Comparison of ENCODE assay signal across 24 cellular contexts in the genomic region with DNA sequence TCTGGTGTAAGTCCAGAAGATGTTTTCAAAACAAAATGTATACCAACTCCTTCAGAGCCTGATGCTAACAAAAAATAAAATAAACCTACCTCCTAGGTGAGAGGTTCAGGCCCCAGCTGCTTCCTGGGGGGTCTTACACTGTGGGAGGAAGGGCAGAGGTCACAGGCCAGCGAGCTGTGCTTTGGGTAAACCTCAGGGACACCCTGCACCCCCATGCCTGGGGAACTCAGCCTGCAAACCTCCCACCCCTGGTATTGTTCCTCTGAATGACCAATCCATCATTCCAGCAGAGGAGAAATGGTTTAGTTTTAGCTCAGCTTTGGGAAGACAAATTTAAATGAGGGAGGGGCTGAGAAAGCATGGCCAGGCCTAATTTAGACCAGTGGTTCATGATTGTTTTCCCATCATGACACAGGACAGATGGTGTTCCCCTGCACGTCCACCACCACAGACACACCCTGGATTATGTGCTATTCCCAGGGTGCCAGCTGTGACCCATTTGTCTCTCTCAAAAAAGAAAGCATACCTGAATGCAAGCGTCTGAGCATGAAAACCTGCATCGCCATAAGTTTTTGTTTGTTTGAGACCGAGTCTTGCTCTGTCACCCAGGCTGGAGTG. TPM values are rescaled to one million over a fixed set of nuclear protein-coding genes. Genes with fewer than 3 reads are reported as not detected.
DNase-seq lines count a peak whose midpoint lies in the region; ATAC-seq and TF ChIP-seq lines count a peak whose summit lies in the region.
"Had no signal": no experiment of that assay in that cellular context is flagged by ENCODE, and none has a peak within 500 bp of the region (broad histone marks: within the 10 kb centered on the region; RNA-seq: fewer than 3 reads in every experiment).

No MANE protein-coding gene starts in this region.

- H3K36me3 ChIP-seq in gastrocnemius medialis, result peaks cover 0 to 27% of the 10 kb centered on the region in 2 donors
- peaks cover 0 to 37% (median 23%) of the 10 kb centered on the region in 9 donors for H3K36me3 ChIP-seq in heart left ventricle

- 59 to 73% (median 72%) methylated on average over 5 of the region's 5 CpGs for WGBS in heart left ventricle, 4 donors

- H3K9me3 Mint-ChIP-seq in endothelial cell (ENCODE audit: unreplicated experiment), result no peaks in the 10 kb centered on the region
- H3K9me3 Mint-ChIP-seq: activated T-cell treated with anti-CD3 and anti-CD28 coated beads, Interleukin-2, amount 50 U/mL, for 72 hours; GM23338; stimulated activated naive CD8-positive, alpha-beta T cell treated with anti-CD3 and anti-CD28 coated beads, Interleukin-15, Interleukin-2, amounts not matched to agents 100 ng/mL and 50 ng/mL, for 24 hours had no signal

- peak overlapping the region; percentile 26 for H3K27ac Mint-ChIP-seq in endothelial cell (ENCODE audit: unreplicated experiment)
- H3K27ac Mint-ChIP-seq: activated T-cell treated with anti-CD3 and anti-CD28 coated beads, Interleukin-2, amount 50 U/mL, for 72 hours; GM23338; stimulated activated naive CD8-positive, alpha-beta T cell treated with anti-CD3 and anti-CD28 coated beads, Interleukin-15, Interleukin-2, amounts not matched to agents 100 ng/mL and 50 ng/mL, for 24 hours had no signal

- H3K27me3 Mint-ChIP-seq in endothelial cell (ENCODE audit: unreplicated experiment), result peaks cover 6% of the 10 kb centered on the region
- H3K27me3 Mint-ChIP-seq: stimulated activated naive CD8-positive, alpha-beta T cell treated with anti-CD3 and anti-CD28 coated beads, Interleukin-15, Interleukin-2, amounts not matched to agents 100 ng/mL and 50 ng/mL, for 24 hours had no signal

- H3K27ac ChIP-seq in gastrocnemius medialis, result peak overlapping the region; percentile 63 to 80 (median 66)
- no peak overlapping the region for H3K27ac ChIP-seq in heart left ventricle
- H3K27ac ChIP-seq: epithelial cell of prostate, hepatocyte had no signal

- TF ChIP-seq CTCF in GM20000 (IDR thresholded peaks at IDR 0.05; ENCODE audit: extremely low read depth, missing control alignments) (no peak), endothelial cell (IDR thresholded peaks at IDR 0.05; ENCODE audit: unreplicated experiment) (no peak), gastrocnemius medialis (IDR thresholded peaks at IDR 0.05 in 4 of 5, conservative IDR thresholded peaks at IDR 0.05 in 1 of 5) (no peak), heart left ventricle (IDR thresholded peaks at IDR 0.05) (no peak)

- no peak for TF ChIP-seq POLR2A in gastrocnemius medialis (IDR thresholded peaks at IDR 0.05)
- TF ChIP-seq POLR2A in heart left ventricle (IDR thresholded peaks at IDR 0.05), result no peak

- intact Hi-C loops in gastrocnemius medialis (cut with DNase I; ENCODE audit: low total_unique reads) (no loop called here), heart left ventricle (cut with DNase I) (no loop called here), left ventricle myocardium superior (cut with micrococcal nuclease) (no loop called here)

- in situ Hi-C loops in gastrocnemius medialis (cut with MboI; ENCODE audit: low sequenced_read_pairs in 4 of 4), result no loop called here

- peak; percentile 68 to 77 for ATAC-seq in gastrocnemius medialis
- ATAC-seq in GM19324 (IDR thresholded peaks at IDR 0.05; ENCODE audit: low FRiP score, unreplicated experiment), result no peak
- ATAC-seq in heart left ventricle, result no peak
- no peak for ATAC-seq in left ventricle myocardium superior
- ATAC-seq: activated T-cell treated with anti-CD3 and anti-CD28 coated beads, Interleukin-2, amount 50 U/mL, for 72 hours; GM23338 had no signal

- H3K4me1 ChIP-seq in gastrocnemius medialis (peaks cover 18 to 38% of the 10 kb centered on the region in 2 donors), heart left ventricle (peaks cover 0 to 5% (median 0%) of the 10 kb centered on the region in 12 donors)

- H3K4me3 ChIP-seq in gastrocnemius medialis, result no peak overlapping the region
- H3K4me3 ChIP-seq in heart left ventricle, result no peak overlapping the region
- H3K4me3 ChIP-seq: GM23338, hepatocyte had no signal

- H3K36me3 Mint-ChIP-seq in endothelial cell (ENCODE audit: low read depth, unreplicated experiment), result peaks cover 7% of the 10 kb centered on the region

- H3K27me3 ChIP-seq in gastrocnemius medialis (no peaks in the 10 kb centered on the region), heart left ventricle (no peaks in the 10 kb centered on the region)
- H3K27me3 ChIP-seq: hepatocyte had no signal

- no peak overlapping the region for H3K4me3 Mint-ChIP-seq in endothelial cell (ENCODE audit: unreplicated experiment)
- H3K4me3 Mint-ChIP-seq: activated T-cell treated with anti-CD3 and anti-CD28 coated beads, Interleukin-2, amount 50 U/mL, for 72 hours; GM23338; stimulated activated naive CD8-positive, alpha-beta T cell treated with anti-CD3 and anti-CD28 coated beads, Interleukin-15, Interleukin-2, amounts not matched to agents 100 ng/mL and 50 ng/mL, for 24 hours had no signal

- H3K4me1 Mint-ChIP-seq in endothelial cell (ENCODE audit: unreplicated experiment), result peaks cover 20% of the 10 kb centered on the region

- H3K9me3 ChIP-seq in gastrocnemius medialis, result no peaks in the 10 kb centered on the region
- no peaks in the 10 kb centered on the region for H3K9me3 ChIP-seq in heart left ventricle

- DNase-seq in GM20000 (ENCODE audit: low spot score) (peak; percentile 11), NCI-H524 treated with DMSO at 0.1 percent for 48 hours (lab: John Stamatoyannopoulos, UW) (peak; percentile 53), endothelial cell (ENCODE audit: low spot score) (no peak), gastrocnemius medialis (peak; percentile 59 to 71), iPS-NIHi11 (ENCODE audit: low spot score) (no peak), heart left ventricle (no peak), left ventricle myocardium superior (no peak)
- DNase-seq: activated CD4-positive, alpha-beta T cell treated with anti-CD3 and anti-CD28 coated beads for 4 hours; activated naive CD4-positive, alpha-beta T cell treated with anti-CD3 and anti-CD28 coated beads, Interleukin-2, amount 50 U/mL, for 16 hours; activated T-cell treated with anti-CD3 and anti-CD28 coated beads, Interleukin-2, amount 50 U/mL, for 72 hours; aorta; caudate nucleus; DND-41; NCI-H1436 treated with DMSO at 0.1 percent for 48 hours; OCI-M1; retina; stimulated activated CD4-positive, alpha-beta T cell treated with anti-CD3 and anti-CD28 coated beads, Interleukin-12 subunit alpha, Interleukin-12 subunit beta, amount 100 ng/mL, for 4 hours; T-helper 1 cell; trophoblast cell had no signal

RNA-seq across cellular contexts. Expression of a gene that starts 14.5 kb away (rescaled TPM):
- total RNA-seq in endothelial cell (ENCODE audit: unreplicated experiment) (29.5 TPM), gastrocnemius medialis (10 to 100 TPM in 2 of 4 donors, 1 to 10 TPM in 2; 8.9 to 14.2 (median 10.8) TPM), heart left ventricle (10 to 100 TPM; 10.8 to 28.8 (median 20.7) TPM), left ventricle myocardium superior (24.2 TPM)
- polyA plus RNA-seq in heart left ventricle, result 10 to 100 TPM in 1 of 2 donors, 1 to 10 TPM in 1; 8.3 to 18.5 TPM

RNA-seq across cellular contexts. Expression of a gene that starts 30.4 kb away (rescaled TPM):
- total RNA-seq in endothelial cell (ENCODE audit: unreplicated experiment) (10.8 TPM), gastrocnemius medialis (10 to 100 TPM in 2 of 4 donors, 1 to 10 TPM in 2; 8.1 to 11.1 (median 9.9) TPM), heart left ventricle (10 to 100 TPM in 1 of 9 donors, 1 to 10 TPM in 8; 4.6 to 14.0 (median 6.8) TPM), left ventricle myocardium superior (9.9 TPM)
- 1 to 10 TPM; 4.6 to 6.4 TPM for polyA plus RNA-seq in heart left ventricle

RNA-seq across cellular contexts. Expression of a gene that starts 51.1 kb away (rescaled TPM):
- total RNA-seq in endothelial cell (ENCODE audit: unreplicated experiment), result 28.1 TPM
- total RNA-seq in gastrocnemius medialis, result 100 to 1,000 TPM; 204 to 274 (median 246) TPM
- total RNA-seq in heart left ventricle, result 100 to 1,000 TPM; 147 to 313 (median 192) TPM
- 100 to 1,000 TPM in 1 of 2 donors, 10 to 100 TPM in 1; 58.8 to 419 TPM for polyA plus RNA-seq in heart left ventricle
- 146 TPM for total RNA-seq in left ventricle myocardium superior

Comparison
In these comparisons a context has a peak if more than half of its experiments do, and no peak if none do; other contexts are left out.
1. DNase-seq: peak in GM20000 (single experiment), NCI-H524 treated with DMSO at 0.1 percent for 48 hours (single experiment) and gastrocnemius medialis (2 of 2); none in endothelial cell (single experiment), iPS-NIHi11 (single experiment), heart left ventricle (0 of 5) and left ventricle myocardium superior (single experiment).
2. ATAC-seq: peak in gastrocnemius medialis (2 of 2); none in GM19324 (single experiment), heart left ventricle (0 of 4) and left ventricle myocardium superior (single experiment).
3. H3K27ac ChIP-seq: peak in gastrocnemius medialis (4 of 4); none in heart left ventricle (0 of 12).